Comparison of ENCODE assay signal across 15 cellular contexts in genomic region chr6:112160745-112161144, GRCh38.
DNase-seq lines count a peak whose midpoint lies in the region; ATAC-seq, FAIRE-seq and TF ChIP-seq lines count a peak whose summit lies in the region.
"Had no signal": no experiment of that assay in that cellular context is flagged by ENCODE, and none has a peak within 500 bp of the region (broad histone marks: within the 10 kb centered on the region; RNA-seq: fewer than 3 reads in every experiment).

No MANE protein-coding gene starts in this region.

- no peaks in the 10 kb centered on the region for H3K9me3 ChIP-seq in IMR-90 (ENCODE audit: control insufficient read depth, insufficient read depth, low read length)
- no peaks in the 10 kb centered on the region for H3K9me3 ChIP-seq in K562 (replicated peaks; ENCODE audit: control insufficient read depth, insufficient read depth, low read depth, low read length)
- no peaks in the 10 kb centered on the region for H3K9me3 ChIP-seq in gastroesophageal sphincter
- no peaks in the 10 kb centered on the region for H3K9me3 ChIP-seq in stomach smooth muscle (ENCODE audit: control insufficient read depth in 2 of 2, low read length in 2 of 2)
- H3K9me3 ChIP-seq: BLaER1 treated with 17β-estradiol and CSF1 and Interleukin-3, amounts not matched to agents 10 nM and 100 nM had no signal

- DNase-seq in IMR-90 (peak; percentile 19), K562 (ENCODE audit: extremely low read depth in 1 of 4, low spot score in 3 of 4) (no peak), omental fat pad (ENCODE audit: low spot score) (no peak), HK-2 (ENCODE audit: unreplicated experiment) (no peak)
- no peak for DNase-seq in NK-92 treated with Interleukin-12 subunit alpha and Interleukin-12 subunit beta, amount 100 ng/mL, for 24 hours (lab: John Stamatoyannopoulos, UW)
- DNase-seq: Calu3; CD8-positive, alpha-beta T cell; DMS79 treated with DMSO at 0.1 percent for 48 hours; GF-D8; H9 had no signal

- no peak overlapping the region for H3K4me2 ChIP-seq in IMR-90 (ENCODE audit: low read depth, low read length)
- no peak overlapping the region for H3K4me2 ChIP-seq in K562 (ENCODE audit: insufficient read depth, low read length)

- H3K27ac ChIP-seq in IMR-90 (ENCODE audit: insufficient read depth, low read length) (no peak overlapping the region), K562 (ENCODE audit: extremely low read depth, low read depth, low read length) (no peak overlapping the region), gastroesophageal sphincter (peak overlapping the region; percentile 19 to 43 (median 34)), stomach smooth muscle (ENCODE audit: low read length) (peak overlapping the region; percentile 64)
- H3K27ac ChIP-seq: BLaER1 treated with 17β-estradiol and CSF1 and Interleukin-3, amounts not matched to agents 10 nM and 100 nM had no signal

- no peak overlapping the region for H3K9ac ChIP-seq in IMR-90 (ENCODE audit: low read depth, low read length)
- no peak overlapping the region for H3K9ac ChIP-seq in K562 (ENCODE audit: insufficient read depth in 1 of 2, low read depth in 2 of 2, low read length in 2 of 2)
- H3K9ac ChIP-seq in stomach smooth muscle (ENCODE audit: low read length in 2 of 2), result no peak overlapping the region
- H3K9ac ChIP-seq: BLaER1 treated with 17β-estradiol and CSF1 and Interleukin-3, amounts not matched to agents 10 nM and 100 nM had no signal

- H4K20me1 ChIP-seq in IMR-90 (ENCODE audit: insufficient read depth, low read length) (no peaks in the 10 kb centered on the region), K562 (replicated peaks; ENCODE audit: control insufficient read depth, insufficient read depth, low read length) (peaks cover 7% of the 10 kb centered on the region; the same call in 1 of the 2 replicates)
- H4K20me1 ChIP-seq: BLaER1 treated with 17β-estradiol and CSF1 and Interleukin-3, amounts not matched to agents 10 nM and 100 nM had no signal

- H3K4me1 ChIP-seq in IMR-90 (ENCODE audit: control insufficient read depth, insufficient read depth, low read length) (peaks cover 5% of the 10 kb centered on the region), K562 (replicated peaks in 1 of 2; ENCODE audit: control insufficient read depth in 2 of 2, insufficient read depth in 2 of 2, low read length in 2 of 2) (no peaks in the 10 kb centered on the region), gastroesophageal sphincter (peaks cover 4 to 10% (median 6%) of the 10 kb centered on the region in 3 donors), stomach smooth muscle (ENCODE audit: control insufficient read depth, insufficient read depth, low read length) (peaks cover 10% of the 10 kb centered on the region)

- H3K18ac ChIP-seq in IMR-90 (ENCODE audit: low read depth, low read length), result no peak overlapping the region

- H3K79me2 ChIP-seq in K562 (ENCODE audit: control insufficient read depth, insufficient read depth, low read length), result no peaks in the 10 kb centered on the region

- intact Hi-C loops in IMR-90 (cut with micrococcal nuclease) (no loop called here), K562 (cut with micrococcal nuclease) (loop anchor here (5.0 kb wide), 2 partner anchors 93 to 148 kb away; no protein-coding TSS in a partner anchor)

- H2BK20ac ChIP-seq in IMR-90 (ENCODE audit: low read depth, low read length), result no peak overlapping the region

- no peak for FAIRE-seq in K562 (lab: Jason Lieb, UNC)
- FAIRE-seq: H1 had no signal

- TF ChIP-seq CTCF in IMR-90 (conservative IDR thresholded peaks at IDR 0.05; ENCODE audit: low read depth, low read length), result no peak
- no peak for TF ChIP-seq CTCF in K562 (IDR thresholded peaks at IDR 0.05 in 2 of 3, conservative IDR thresholded peaks at IDR 0.05 in 1 of 3; ENCODE audit: insufficient read depth in 2 of 3, low read depth in 1 of 3, low read length in 3 of 3)
- no peak for TF ChIP-seq CTCF in gastroesophageal sphincter (IDR thresholded peaks at IDR 0.05)
- TF ChIP-seq CTCF in omental fat pad (IDR thresholded peaks at IDR 0.05), result no peak

- no peak overlapping the region for H2AFZ ChIP-seq in IMR-90 (replicated peaks; ENCODE audit: low read length, poor library complexity)
- H2AFZ ChIP-seq in K562 (ENCODE audit: low read depth, low read length), result no peak overlapping the region

- H2AK5ac ChIP-seq in IMR-90 (ENCODE audit: low read depth, low read length), result no peak overlapping the region

- in situ Hi-C loops in IMR-90 (cut with MboI; ENCODE audit: low sequenced_read_pairs) (no loop called here), K562 (cut with MboI) (no loop called here)

- ATAC-seq in IMR-90 (ENCODE audit: low read depth) (no peak), K562 (no peak), gastroesophageal sphincter (no peak), omental fat pad (ENCODE audit: low FRiP score) (no peak), HG02623 (IDR thresholded peaks at IDR 0.05; ENCODE audit: unreplicated experiment) (no peak)
- ATAC-seq: CD8-positive, alpha-beta T cell had no signal

- CTCF ChIA-PET in IMR-90 (lab: Yijun Ruan, JAX), result interaction anchor here (1.2 kb wide), 1 partner anchor 86 kb away, joined by 3 read pairs; no protein-coding TSS in a partner anchor
- CTCF ChIA-PET in K562 (lab: Yijun Ruan, JAX; ENCODE audit: low intra/inter-chr PET ratio), result no interaction called here

- no peak overlapping the region for H2BK120ac ChIP-seq in IMR-90 (ENCODE audit: low read depth, low read length)

- no peak overlapping the region for H4K5ac ChIP-seq in IMR-90 (ENCODE audit: low read depth, low read length)

- no peak overlapping the region for H3K14ac ChIP-seq in IMR-90 (replicated peaks; ENCODE audit: low read depth, low read length)

- no peak overlapping the region for H3K23ac ChIP-seq in IMR-90 (ENCODE audit: low read depth, low read length)

- no peak overlapping the region for H2BK15ac ChIP-seq in IMR-90 (ENCODE audit: low read depth, low read length)

- BruUV-seq in IMR-90 (replicated peaks; lab: Mats Ljungman, UMichigan) (no TSS peak), K562 (replicated peaks; lab: Mats Ljungman, UMichigan) (no TSS peak)

- H4K91ac ChIP-seq in IMR-90 (ENCODE audit: insufficient read depth, low read depth, low read length), result no peak overlapping the region

- H3K36me3 ChIP-seq in IMR-90 (ENCODE audit: control insufficient read depth, insufficient read depth, low read length), result peaks cover 37% of the 10 kb centered on the region
- no peaks in the 10 kb centered on the region for H3K36me3 ChIP-seq in K562 (ENCODE audit: control insufficient read depth, insufficient read depth, low read length)
- H3K36me3 ChIP-seq in gastroesophageal sphincter, result peaks cover 9 to 95% of the 10 kb centered on the region in 2 donors
- peaks cover 66 to 68% of the 10 kb centered on the region in 2 donors for H3K36me3 ChIP-seq in stomach smooth muscle (ENCODE audit: control insufficient read depth in 2 of 2, insufficient read depth in 2 of 2, low read length in 2 of 2)
- H3K36me3 ChIP-seq: BLaER1 treated with 17β-estradiol and CSF1 and Interleukin-3, amounts not matched to agents 10 nM and 100 nM had no signal

- H3K79me1 ChIP-seq in IMR-90 (ENCODE audit: low read depth in 1 of 2, low read length in 2 of 2), result no peaks in the 10 kb centered on the region; a peak in 1 of 4 replicates

- no peak overlapping the region for H3K4ac ChIP-seq in IMR-90 (ENCODE audit: low read depth, low read length)

- no peak for TF ChIP-seq RAD21 in IMR-90 (IDR thresholded peaks at IDR 0.05; ENCODE audit: low read length)
- no peak for TF ChIP-seq RAD21 in K562 (CRISPR knock-in tag; conservative IDR thresholded peaks at IDR 0.05 in 1 of 2, IDR thresholded peaks at IDR 0.05 in 1 of 2)

- POLR2A ChIA-PET in IMR-90 (lab: Charles Lee; ENCODE audit: unreplicated experiment), result no interaction called here
- POLR2A ChIA-PET in K562 (lab: Yijun Ruan, JAX), result interaction anchor here (1.7 kb wide), 1 partner anchor 16 kb away, joined by 3 read pairs; no protein-coding TSS in a partner anchor

- TF ChIP-seq POLR2A in IMR-90 (IDR thresholded peaks at IDR 0.05; ENCODE audit: low read depth, low read length) (no peak), K562 (conservative IDR thresholded peaks at IDR 0.05) (no peak), gastroesophageal sphincter (IDR thresholded peaks at IDR 0.05) (no peak)

- H3K27me3 ChIP-seq in IMR-90 (ENCODE audit: control insufficient read depth, insufficient read depth, low read length) (no peaks in the 10 kb centered on the region), K562 (ENCODE audit: control insufficient read depth in 2 of 2, insufficient read depth in 2 of 2, low read length in 2 of 2) (peaks cover 8% of the 10 kb centered on the region in 2 experiments; a peak in 4 of 5 replicates), gastroesophageal sphincter (no peaks in the 10 kb centered on the region), stomach smooth muscle (ENCODE audit: control insufficient read depth in 1 of 2, insufficient read depth in 2 of 2, low read length in 2 of 2) (no peaks in the 10 kb centered on the region)
- H3K27me3 ChIP-seq: BLaER1 treated with 17β-estradiol and CSF1 and Interleukin-3, amounts not matched to agents 10 nM and 100 nM had no signal

- H3K4me3 ChIP-seq in IMR-90 (ENCODE audit: insufficient read depth, low read depth, low read length), result no peak overlapping the region
- no peak overlapping the region for H3K4me3 ChIP-seq in K562
- H3K4me3 ChIP-seq in gastroesophageal sphincter, result no peak overlapping the region
- no peak overlapping the region for H3K4me3 ChIP-seq in stomach smooth muscle (ENCODE audit: low read length in 2 of 2)
- H3K4me3 ChIP-seq: BLaER1 treated with 17β-estradiol and CSF1 and Interleukin-3, amounts not matched to agents 10 nM and 100 nM had no signal

- 92% methylated on average over 1 of the region's 1 CpG; no CpG with 5 or more reads in 1 of the 2 experiments for WGBS in IMR-90 (ENCODE audit: extremely low coverage in 2 of 2, insufficient read length in 1 of 2), 2 experiments
- WGBS in K562 (ENCODE audit: insufficient coverage, low coverage, missing lambda C conversion rate), result 8% methylated on average over 1 of the region's 1 CpG
- WGBS in gastroesophageal sphincter (ENCODE audit: low coverage in 1 of 2), 2 donors, result 76% methylated on average over 1 of the region's 1 CpG; no CpG with 5 or more reads in 1 of the 2 donors

- no peak overlapping the region for H3K56ac ChIP-seq in IMR-90 (ENCODE audit: extremely low read depth, insufficient read depth, low read length)

- dilution Hi-C loops in IMR-90 (cut with HindIII; ENCODE audit: low sequenced_read_pairs, unreplicated experiment), result no loop called here

- H2BK5ac ChIP-seq in IMR-90 (ENCODE audit: low read depth, low read length, poor library complexity, severe bottlenecking), result no peak overlapping the region

- no peak overlapping the region for H2AK9ac ChIP-seq in IMR-90 (replicated peaks; ENCODE audit: low read depth, low read length, poor library complexity)

- H4K8ac ChIP-seq in IMR-90 (ENCODE audit: low read depth in 2 of 2, low read length in 2 of 2), result no peak overlapping the region

- H3K9me1 ChIP-seq in IMR-90 (ENCODE audit: insufficient read depth, low read length) (peaks cover 5% of the 10 kb centered on the region), K562 (ENCODE audit: control insufficient read depth, insufficient read depth, low read length) (no peaks in the 10 kb centered on the region)

- TF ChIP-seq EP300 in K562 (IDR thresholded peaks at IDR 0.05; ENCODE audit: low read length) (no peak), gastroesophageal sphincter (IDR thresholded peaks at IDR 0.05) (no peak)

TF ChIP-seq in IMR-90, 13 proteins besides CTCF, POLR2A, EP300 and RAD21 (continues in another document):
- TF ChIP-seq NFE2L2 (IDR thresholded peaks at IDR 0.05; ENCODE audit: low read depth, low read length), result no peak

Comparison
In these comparisons a context has a peak if more than half of its experiments do, and no peak if none do; other contexts are left out.
1. H3K27ac ChIP-seq: peak in gastroesophageal sphincter (4 of 4) and stomach smooth muscle (single experiment); none in IMR-90 (single experiment) and K562 (single experiment).